Comparison of ENCODE assay signal across 17 cellular contexts in the genomic region with DNA sequence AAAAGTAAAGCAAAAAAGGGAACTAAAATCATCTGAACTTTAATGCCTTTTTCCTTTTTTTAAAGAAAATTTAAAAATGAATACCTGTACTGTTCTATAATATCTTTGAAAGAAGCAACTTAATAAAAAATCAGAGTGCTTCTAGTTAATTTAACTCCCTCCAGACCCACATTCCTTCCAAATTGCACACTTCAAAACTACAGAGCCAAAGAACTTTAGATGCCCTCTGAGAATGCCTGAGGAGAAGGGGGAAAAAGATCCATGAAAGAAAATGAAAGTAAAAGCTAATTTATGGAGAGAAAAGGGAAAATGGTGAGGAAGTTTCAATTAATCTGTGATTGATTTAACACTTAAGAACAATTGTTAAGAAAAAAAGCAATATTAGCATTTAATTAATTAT.
A peak's percentile ranks its signal among the peaks of the same experiment; 100 is the strongest.
DNase-seq lines count a peak whose midpoint lies in the region; ATAC-seq, FAIRE-seq and TF ChIP-seq lines count a peak whose summit lies in the region.
"Had no signal": no experiment of that assay in that cellular context is flagged by ENCODE, and none has a peak within 500 bp of the region (broad histone marks: within the 10 kb centered on the region; RNA-seq: fewer than 3 reads in every experiment).

No MANE protein-coding gene starts in this region.

- in situ Hi-C loops in GM23248 (cut with MboI): no loop called here

- H3K4me3 ChIP-seq in A549 (no peak overlapping the region), GM23248 (peak overlapping the region; percentile 46)
- H3K4me3 ChIP-seq: BLaER1 treated with 17β-estradiol and CSF1 and Interleukin-3, amounts not matched to agents 10 nM and 100 nM had no signal

- peaks cover 15% of the 10 kb centered on the region; the same call in 1 of the 2 replicates for H3F3A ChIP-seq in GM23248 (ENCODE audit: insufficient read depth)

- H3K9me3 ChIP-seq in A549: 0 out of 3 replicates have a peak, but pooled peaks cover 7% of the 10 kb centered on the region
- no peaks in the 10 kb centered on the region for H3K9me3 ChIP-seq in GM23248 (ENCODE audit: low read depth)

- H3K4me2 ChIP-seq in A549: peak overlapping the region; percentile 22; the same call in 1 of the 3 replicates
- peak overlapping the region; percentile 69 for H3K4me2 ChIP-seq in GM23248 (ENCODE audit: unreplicated experiment)

- no peaks in the 10 kb centered on the region for H3K27me3 ChIP-seq in GM23248 (replicated peaks; ENCODE audit: insufficient read depth)
- H3K27me3 ChIP-seq: BLaER1 treated with 17β-estradiol and CSF1 and Interleukin-3, amounts not matched to agents 10 nM and 100 nM had no signal

- H4K20me1 ChIP-seq in GM23248 (ENCODE audit: insufficient read depth): no peaks in the 10 kb centered on the region
- H4K20me1 ChIP-seq: BLaER1 treated with 17β-estradiol and CSF1 and Interleukin-3, amounts not matched to agents 10 nM and 100 nM had no signal

- FAIRE-seq in A549 (lab: Jason Lieb, UNC): no peak
- FAIRE-seq: D721Med had no signal

- no peak for TF ChIP-seq EP300 in A549 (IDR thresholded peaks at IDR 0.05)

- no peaks in the 10 kb centered on the region for H3K36me3 ChIP-seq in GM23248 (ENCODE audit: low read depth)
- H3K36me3 ChIP-seq: BLaER1 treated with 17β-estradiol and CSF1 and Interleukin-3, amounts not matched to agents 10 nM and 100 nM had no signal

- H3K9ac ChIP-seq in GM23248: peak overlapping the region; percentile 17
- H3K9ac ChIP-seq: BLaER1 treated with 17β-estradiol and CSF1 and Interleukin-3, amounts not matched to agents 10 nM and 100 nM had no signal

- TF ChIP-seq POLR2A in A549 (IDR thresholded peaks at IDR 0.05; ENCODE audit: low read length): no peak

- CTCF ChIA-PET in A549 (lab: Yijun Ruan, JAX): interaction anchor here (2.2 kb wide), 1 partner anchor 105 kb away, joined by 7 read pairs; no protein-coding TSS in a partner anchor

- no peak for TF ChIP-seq RAD21 in A549 (conservative IDR thresholded peaks at IDR 0.05 in 1 of 2, IDR thresholded peaks at IDR 0.05 in 1 of 2)

- H3K27ac ChIP-seq in A549 (no peak overlapping the region), GM23248 (peak overlapping the region; percentile 57)
- H3K27ac ChIP-seq: BLaER1 treated with 17β-estradiol and CSF1 and Interleukin-3, amounts not matched to agents 10 nM and 100 nM had no signal

- no peaks in the 10 kb centered on the region for H3K9me2 ChIP-seq in GM23248 (ENCODE audit: insufficient read depth)

- H3K4me1 ChIP-seq in A549 (0 out of 3 replicates have a peak, but pooled peaks cover 11% of the 10 kb centered on the region), GM23248 (ENCODE audit: insufficient read depth) (peaks cover 17% of the 10 kb centered on the region)

- 0 out of 2 replicates have a peak overlapping the region, but pooled peaks have one; percentile 7 for H2AFZ ChIP-seq in GM23248

- ATAC-seq in A549 (no peak), GM21360 (IDR thresholded peaks at IDR 0.05; ENCODE audit: unreplicated experiment) (no peak)
- ATAC-seq: CD8-positive, alpha-beta T cell had no signal

- POLR2A ChIA-PET in A549 (lab: Yijun Ruan, JAX): no interaction called here

- TF ChIP-seq CTCF in A549 (IDR thresholded peaks at IDR 0.05): no peak

- DNase-seq in A549 (ENCODE audit: low read depth in 1 of 2, low spot score in 1 of 2): no peak
- DNase-seq in GM23248: peak; percentile 48
- DNase-seq in astrocyte of the hippocampus (ENCODE audit: low read depth, low spot score): peak; percentile 75
- peak; percentile 3 for DNase-seq in iris pigment epithelial cell (ENCODE audit: low read depth)
- no peak for DNase-seq in stimulated activated CD4-positive, alpha-beta T cell treated with anti-CD3 and anti-CD28 coated beads, Interleukin-15, amount 100 ng/mL, for 24 hours
- no peak for DNase-seq in GM19240 (ENCODE audit: insufficient read length, low spot score)
- DNase-seq in ecto neural progenitor cell (ENCODE audit: low spot score): no peak
- DNase-seq: 8988T; CD8-positive, alpha-beta T cell; DMS79 treated with DMSO at 0.1 percent for 48 hours; H7; HFFc6; NCI-H187 treated with DMSO at 0.1 percent for 48 hours; NCI-H2227 treated with DMSO at 0.1 percent for 48 hours had no signal

- H3K79me2 ChIP-seq in GM23248 (ENCODE audit: insufficient read depth): no peaks in the 10 kb centered on the region

TF ChIP-seq in A549, 52 proteins besides CTCF, POLR2A, EP300 and RAD21:
- no peak for TF ChIP-seq PHF8 (IDR thresholded peaks at IDR 0.05; ENCODE audit: borderline replicate concordance, low read depth)
- TF ChIP-seq NFE2L2 (conservative IDR thresholded peaks at IDR 0.05; ENCODE audit: low read length): no peak
- TF ChIP-seq CHD2 (IDR thresholded peaks at IDR 0.05; ENCODE audit: low read length, partially characterized antibody): no peak
- TF ChIP-seq, protein P1, sequence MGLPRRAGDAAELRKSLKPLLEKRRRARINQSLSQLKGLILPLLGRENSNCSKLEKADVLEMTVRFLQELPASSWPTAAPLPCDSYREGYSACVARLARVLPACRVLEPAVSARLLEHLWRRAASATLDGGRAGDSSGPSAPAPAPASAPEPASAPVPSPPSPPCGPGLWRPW (IDR thresholded peaks at IDR 0.05): no peak
- no peak for TF ChIP-seq BHLHE40 (IDR thresholded peaks at IDR 0.05; ENCODE audit: low read depth, low read length)
- no peak for TF ChIP-seq SREBF2 (IDR thresholded peaks at IDR 0.05)
- TF ChIP-seq ZC3H11A (IDR thresholded peaks at IDR 0.05): no peak
- TF ChIP-seq RFX5 (IDR thresholded peaks at IDR 0.05): no peak
- TF ChIP-seq HEYL (CRISPR knock-in tag; IDR thresholded peaks at IDR 0.05): no peak
- no peak for TF ChIP-seq REST (IDR thresholded peaks at IDR 0.05)
- TF ChIP-seq CHD4 (IDR thresholded peaks at IDR 0.05; ENCODE audit: borderline replicate concordance): no peak
- TF ChIP-seq JUNB (IDR thresholded peaks at IDR 0.05): no peak
- TF ChIP-seq FOXS1 (CRISPR knock-in tag; IDR thresholded peaks at IDR 0.05): no peak

Comparison
In these comparisons a context has a peak if more than half of its experiments do, and no peak if none do; other contexts are left out.
1. DNase-seq: peak in GM23248 (single experiment), astrocyte of the hippocampus (single experiment) and iris pigment epithelial cell (single experiment); none in A549 (0 of 2), stimulated activated CD4-positive, alpha-beta T cell treated with anti-CD3 and anti-CD28 coated beads, Interleukin-15, amount 100 ng/mL, for 24 hours (single experiment), GM19240 (single experiment) and ecto neural progenitor cell (single experiment).